8 cellular contexts compared by ENCODE assay signal in genomic region chr1:226939439-226940028, GRCh38. TPM values are rescaled to one million over a fixed set of nuclear protein-coding genes. Genes with fewer than 3 reads are reported as not detected.
DNase-seq lines count a peak whose midpoint lies in the region; ATAC-seq, FAIRE-seq and TF ChIP-seq lines count a peak whose summit lies in the region.

No MANE protein-coding gene starts in this region.

- H3K9me3 ChIP-seq in A673 (ENCODE audit: low read depth, low read length, poor library complexity, severe bottlenecking) (peaks cover 6% of the 10 kb centered on the region), endothelial cell of umbilical vein (replicated peaks; ENCODE audit: control insufficient read depth, insufficient read depth, low read length) (no peaks in the 10 kb centered on the region), mucosa of rectum (ENCODE audit: control insufficient read depth in 2 of 2, low read length in 2 of 2) (no peaks in the 10 kb centered on the region), stomach (peaks cover 0 to 11% (median 6%) of the 10 kb centered on the region in 4 donors)

- peak overlapping the region; percentile 96 for H3K27ac Mint-ChIP-seq in activated B cell treated with CpG ODN at 0.5 μM for 24 hours

- POLR2A ChIA-PET in A673 (lab: Charles Lee; ENCODE audit: low non-redundant PET), result no interaction called here
- POLR2A ChIA-PET in activated B cell treated with CpG ODN at 0.5 μM for 24 hours (lab: Charles Lee), result interaction anchor here (0.7 to 3.2 kb wide), 10 partner anchors 11 to 1143 kb away, joined by 3 to 23 read pairs (median 4); partner anchors contain the start of genes ARF1 and PARP1
- POLR2A ChIA-PET in endothelial cell of umbilical vein (lab: Charles Lee), result interaction anchor here (0.6 to 1.2 kb wide), 4 partner anchors 112 to 624 kb away, joined by 3 to 8 read pairs (median 3); no protein-coding TSS in a partner anchor

- FAIRE-seq in endothelial cell of umbilical vein (lab: Jason Lieb, UNC), result no peak

- no peaks in the 10 kb centered on the region for H3K9me1 ChIP-seq in endothelial cell of umbilical vein (replicated peaks; ENCODE audit: control insufficient read depth, extremely low read depth, insufficient read depth, low read length)

- peak; percentile 94 for TF ChIP-seq POLR2A in endothelial cell of umbilical vein (IDR thresholded peaks at IDR 0.05; ENCODE audit: low read depth, low read length)
- TF ChIP-seq POLR2A in stomach (IDR thresholded peaks at IDR 0.05), result peak in 2 of 4 donors; percentile 86 to 94

- dilution Hi-C loops in endothelial cell of umbilical vein (cut with MboI; ENCODE audit: extremely low pct_ligation_motif_present, low sequenced_read_pairs), result no loop called here

- ATAC-seq in GM18498 (IDR thresholded peaks at IDR 0.05; ENCODE audit: unreplicated experiment) (peak; percentile 37), HG02798 (IDR thresholded peaks at IDR 0.05; ENCODE audit: poor library complexity, unreplicated experiment) (peak; percentile 31), activated B cell treated with CpG ODN at 0.5 μM for 24 hours (ENCODE audit: low read depth) (peak; percentile 25)

- H3K4me3 ChIP-seq in A673 (ENCODE audit: low read depth, low read length, poor library complexity, severe bottlenecking), result peak overlapping the region; percentile 61
- H3K4me3 ChIP-seq in endothelial cell of umbilical vein (replicated peaks in 1 of 3; ENCODE audit: insufficient read depth in 1 of 3, low read depth in 1 of 3, low read length in 3 of 3), result peak overlapping the region; percentile 40 to 63 (median 53)
- peak overlapping the region; percentile 77 to 89 for H3K4me3 ChIP-seq in mucosa of rectum (ENCODE audit: low read length in 2 of 2)
- H3K4me3 ChIP-seq in stomach, result peak overlapping the region; percentile 88 to 93 (median 92)

- H3K9ac ChIP-seq in endothelial cell of umbilical vein (replicated peaks; ENCODE audit: extremely low read depth, insufficient read depth, low read length) (peak overlapping the region; percentile 57), mucosa of rectum (ENCODE audit: low read depth in 1 of 2, low read length in 2 of 2) (peak overlapping the region; percentile 85 to 95)

- peaks cover 1% of the 10 kb centered on the region for H3K36me3 Mint-ChIP-seq in activated B cell treated with CpG ODN at 0.5 μM for 24 hours (ENCODE audit: low read depth)

- H3K36me3 ChIP-seq in A673 (ENCODE audit: insufficient read depth, low read length, poor library complexity, severe bottlenecking) (no peaks in the 10 kb centered on the region), endothelial cell of umbilical vein (ENCODE audit: control insufficient read depth in 2 of 2, extremely low read depth in 1 of 2, insufficient read depth in 2 of 2, low read length in 2 of 2) (no peaks in the 10 kb centered on the region), mucosa of rectum (ENCODE audit: control insufficient read depth in 2 of 2, insufficient read depth in 2 of 2, low read length in 2 of 2) (no peaks in the 10 kb centered on the region), stomach (no peaks in the 10 kb centered on the region)

- H3K27me3 ChIP-seq in A673 (replicated peaks; ENCODE audit: insufficient read depth, low read depth, low read length, poor library complexity), result no peaks in the 10 kb centered on the region
- no peaks in the 10 kb centered on the region for H3K27me3 ChIP-seq in endothelial cell of umbilical vein (ENCODE audit: control insufficient read depth in 2 of 2, insufficient read depth in 2 of 2, low read length in 2 of 2)
- H3K27me3 ChIP-seq in mucosa of rectum (ENCODE audit: control insufficient read depth in 2 of 2, insufficient read depth in 2 of 2, low read length in 2 of 2), result no peaks in the 10 kb centered on the region
- H3K27me3 ChIP-seq in stomach, result no peaks in the 10 kb centered on the region

- peaks cover 12% of the 10 kb centered on the region for H3K4me1 ChIP-seq in A673 (ENCODE audit: insufficient read depth, low read length, poor library complexity, severe bottlenecking)
- H3K4me1 ChIP-seq in endothelial cell of umbilical vein (ENCODE audit: control insufficient read depth, extremely low read depth, insufficient read depth, low read length), result peaks cover 7% of the 10 kb centered on the region
- H3K4me1 ChIP-seq in mucosa of rectum (ENCODE audit: control insufficient read depth in 2 of 2, insufficient read depth in 2 of 2, low read length in 2 of 2), result peaks cover 36 to 41% of the 10 kb centered on the region in 2 donors
- peaks cover 50 to 55% (median 53%) of the 10 kb centered on the region in 4 donors for H3K4me1 ChIP-seq in stomach

- no peaks in the 10 kb centered on the region for H3K79me2 ChIP-seq in endothelial cell of umbilical vein (ENCODE audit: control insufficient read depth, insufficient read depth, low read length)

- H2AFZ ChIP-seq in endothelial cell of umbilical vein (ENCODE audit: low read depth, low read length), result peak overlapping the region; percentile 38

- peak overlapping the region; percentile 79 for H3K4me2 ChIP-seq in endothelial cell of umbilical vein (ENCODE audit: insufficient read depth, low read length)

- CTCF ChIA-PET in A673 (lab: Charles Lee) (no interaction called here), activated B cell treated with CpG ODN at 0.5 μM for 24 hours (lab: Charles Lee) (interaction anchor here (1.8 kb wide), 1 partner anchor 27 kb away, joined by 9 read pairs; no protein-coding TSS in a partner anchor), endothelial cell of umbilical vein (lab: Charles Lee) (interaction anchor here (0.6 to 2.3 kb wide), 10 partner anchors 12 to 508 kb away, joined by 3 to 10 read pairs (median 5); no protein-coding TSS in a partner anchor)

- peaks cover 43% of the 10 kb centered on the region for H3K4me1 Mint-ChIP-seq in activated B cell treated with CpG ODN at 0.5 μM for 24 hours

- no peaks in the 10 kb centered on the region for H4K20me1 ChIP-seq in endothelial cell of umbilical vein (replicated peaks; ENCODE audit: control insufficient read depth, extremely low read depth, insufficient read depth, low read length)

- intact Hi-C loops in A673 (cut with micrococcal nuclease; ENCODE audit: unreplicated experiment) (loop anchor here (5.0 kb wide), 1 partner anchor 202 kb away; the partner anchor contains the start of gene ITPKB), activated B cell treated with CpG ODN at 0.5 μM for 24 hours (cut with micrococcal nuclease) (loop anchor here (1.0 to 5.0 kb wide), 9 partner anchors 51 to 1228 kb away; partner anchors contain the start of genes IBA57, ITPKB, JMJD4 and PARP1), endothelial cell of umbilical vein (cut with micrococcal nuclease) (loop anchor here (1.0 to 10.0 kb wide), 3 partner anchors 48 to 205 kb away; partner anchors contain the start of genes ITPKB and PSEN2), stomach (cut with DNase I; ENCODE audit: low total_unique reads) (no loop called here)

- peak overlapping the region; percentile 89 for H3K4me3 Mint-ChIP-seq in activated B cell treated with CpG ODN at 0.5 μM for 24 hours

- TF ChIP-seq EP300 in stomach (IDR thresholded peaks at IDR 0.05), result no peak

- DNase-seq in A673 (ENCODE audit: low spot score) (peak; percentile 69), NCI-H1105 treated with DMSO at 0.1 percent for 48 hours (lab: John Stamatoyannopoulos, UW) (peak; percentile 77), activated B cell treated with CpG ODN at 0.5 μM for 24 hours (no peak), endothelial cell of umbilical vein (ENCODE audit: low read depth, low spot score) (no peak), stomach (peak; percentile 61)

- peaks cover 11% of the 10 kb centered on the region for H3K9me3 Mint-ChIP-seq in activated B cell treated with CpG ODN at 0.5 μM for 24 hours

- WGBS in stomach, 5 donors, result 0 to 1% (median 0%) methylated on average over 36 to 51 of the region's 51 CpGs

- no TSS peak for BruUV-seq in A673 (replicated peaks; lab: Mats Ljungman, UMichigan)
- no TSS peak for BruUV-seq in endothelial cell of umbilical vein (replicated peaks; lab: Mats Ljungman, UMichigan)

- peak overlapping the region; percentile 90 for H3K27ac ChIP-seq in A673 (ENCODE audit: low read depth, low read length, poor library complexity, severe bottlenecking)
- peak overlapping the region; percentile 46 for H3K27ac ChIP-seq in endothelial cell of umbilical vein (ENCODE audit: insufficient read depth, low read depth, low read length)
- H3K27ac ChIP-seq in mucosa of rectum (ENCODE audit: low read depth in 2 of 2, low read length in 2 of 2), result peak overlapping the region; percentile 97 to 99
- peak overlapping the region; percentile 91 to 99 (median 99) for H3K27ac ChIP-seq in stomach

- no peaks in the 10 kb centered on the region for H3K27me3 Mint-ChIP-seq in activated B cell treated with CpG ODN at 0.5 μM for 24 hours

- TF ChIP-seq CTCF in A673 (conservative IDR thresholded peaks at IDR 0.05; ENCODE audit: low read depth, low read length) (no peak), activated B cell treated with CpG ODN at 0.5 μM for 24 hours (IDR thresholded peaks at IDR 0.05) (no peak), endothelial cell of umbilical vein (IDR thresholded peaks at IDR 0.05; ENCODE audit: extremely low read depth in 1 of 2, insufficient read depth in 1 of 2, low read depth in 1 of 2, low read length in 2 of 2) (no peak), stomach (IDR thresholded peaks at IDR 0.05) (no peak)

TF ChIP-seq in endothelial cell of umbilical vein, 7 proteins besides CTCF, POLR2A, EP300 and RAD21 (continues in another document):
- TF ChIP-seq POLR2AphosphoS5 (IDR thresholded peaks at IDR 0.05; ENCODE audit: insufficient read depth, low read depth, low read length) (peak; percentile 62), JUN (IDR thresholded peaks at IDR 0.05; ENCODE audit: borderline replicate concordance, insufficient read depth, insufficient read length, low read depth) (no peak), GATA2 (IDR thresholded peaks at IDR 0.05; ENCODE audit: insufficient read depth, insufficient read length, low read depth, low read length) (no peak), FOS (IDR thresholded peaks at IDR 0.05; ENCODE audit: borderline replicate concordance, insufficient read depth, low read length) (no peak)

RNA-seq across cellular contexts. Expression of gene COQ8A, which starts 0.6 kb away (rescaled TPM):
- total RNA-seq in A673 (2021) (7.7 and 10.0 TPM in 2 replicates), activated B cell treated with CpG ODN at 0.5 μM for 24 hours (24.7 and 28.5 TPM in 2 replicates), endothelial cell of umbilical vein (7.3 and 9.4 TPM in 2 replicates), stomach (100 to 1,000 TPM in 2 of 5 donors, 10 to 100 TPM in 3; 26.4 to 384 (median 91.7) TPM)
- polyA plus RNA-seq in endothelial cell of umbilical vein (5.7 and 6.8 TPM in 2 replicates), stomach (10 to 100 TPM; 51.6 to 66.4 (median 61.9) TPM)
- 4.5 and 5.3 TPM in 2 replicates for polyA plus RNA-seq in endothelial cell of umbilical vein (2011; cell fraction: cytosol; rRNA removed)
- polyA plus RNA-seq in endothelial cell of umbilical vein (2011; cell fraction: nucleus; rRNA removed), result 14.8 and 14.9 TPM in 2 replicates
- 4.5 and 6.5 TPM in 2 replicates for polyA plus RNA-seq in endothelial cell of umbilical vein (2012)
- 5.6 and 6.3 TPM in 2 replicates for polyA minus RNA-seq in endothelial cell of umbilical vein
- polyA minus RNA-seq in endothelial cell of umbilical vein (2011; cell fraction: cytosol; rRNA and poly(A)+ RNA removed), result 11.8 TPM
- 3.5 and 4.9 TPM in 2 replicates for polyA minus RNA-seq in endothelial cell of umbilical vein (2011; cell fraction: nucleus; rRNA and poly(A)+ RNA removed)

Comparison
In these comparisons a context has a peak if more than half of its experiments do, and no peak if none do; other contexts are left out.
1. DNase-seq: peak in A673 (single experiment), NCI-H1105 treated with DMSO at 0.1 percent for 48 hours (single experiment) and stomach (single experiment); none in activated B cell treated with CpG ODN at 0.5 μM for 24 hours (single experiment) and endothelial cell of umbilical vein (single experiment).
2. H3K27ac ChIP-seq: peak in every context shown above with its lines; median percentile 99 in stomach; 98 in mucosa of rectum; 90 in A673; 46 in endothelial cell of umbilical vein.
3. Peak in every context shown above with its lines, with median percentiles within 50 percentile points of each other: H3K4me3 ChIP-seq and ATAC-seq.